In genomic region chr17:76408037-76408849, GRCh38 we compare ENCODE assay signal across 1 cellular context.
TF ChIP-seq lines count a peak whose summit lies in the region.

No MANE protein-coding gene starts in this region.

TF ChIP-seq in HepG2, 621 proteins besides CTCF, POLR2A, EP300 and RAD21 (continued from another document and continues in another):
- TF ChIP-seq ZBTB4 (CRISPR knock-in tag; IDR thresholded peaks at IDR 0.05; ENCODE audit: borderline replicate concordance) (no peak), SIN3A (IDR thresholded peaks at IDR 0.05; ENCODE audit: borderline replicate concordance, low read depth, low read length) (no peak), FOXJ3 (CRISPR knock-in tag; IDR thresholded peaks at IDR 0.05; ENCODE audit: borderline replicate concordance) (peak; percentile 42; the same call in 1 of the 2 replicates), MEIS2 (CRISPR knock-in tag; IDR thresholded peaks at IDR 0.05) (peak; percentile 84; the same call in 1 of the 2 replicates), ZEB1 (IDR thresholded peaks at IDR 0.05; ENCODE audit: insufficient replicate concordance, low read depth) (peak; percentile 71), MYC (CRISPR knock-in tag; IDR thresholded peaks at IDR 0.05; ENCODE audit: borderline replicate concordance) (peak; percentile 15; the same call in 1 of the 2 replicates), SIN3B (IDR thresholded peaks at IDR 0.05; ENCODE audit: low read length) (no peak), ATF6 (CRISPR knock-in tag; conservative IDR thresholded peaks at IDR 0.05) (0 out of 2 replicates have a peak, but pooled peaks have one; percentile 56), TAF1 (CRISPR knock-in tag; IDR thresholded peaks at IDR 0.05) (no peak), TBL1XR1 (IDR thresholded peaks at IDR 0.05; ENCODE audit: borderline replicate concordance, low read length, partially characterized antibody) (peak; percentile 17), MED1 (CRISPR knock-in tag; IDR thresholded peaks at IDR 0.05) (peak; percentile 25; the same call in 1 of the 2 replicates), ETV5 (CRISPR knock-in tag; IDR thresholded peaks at IDR 0.05; ENCODE audit: borderline replicate concordance) (peak; percentile 29; the same call in 1 of the 2 replicates), MXI1 (IDR thresholded peaks at IDR 0.05; ENCODE audit: borderline replicate concordance, low read depth, low read length) (peak; percentile 32; the same call in 1 of the 3 replicates), HMGXB4 (CRISPR knock-in tag; IDR thresholded peaks at IDR 0.05; ENCODE audit: borderline replicate concordance in 1 of 2, low read depth in 1 of 2) (peak; percentile 61 to 74), ZNF12 (CRISPR knock-in tag; IDR thresholded peaks at IDR 0.05) (no peak), ZBTB33 (CRISPR knock-in tag; IDR thresholded peaks at IDR 0.05) (0 out of 2 replicates have a peak, but pooled peaks have one; percentile 28), ZNF614 (CRISPR knock-in tag; IDR thresholded peaks at IDR 0.05; ENCODE audit: borderline replicate concordance) (peak; percentile 47; the same call in 1 of the 2 replicates), KDM2A (CRISPR knock-in tag; IDR thresholded peaks at IDR 0.05; ENCODE audit: borderline replicate concordance, low read depth) (peak; percentile 46; the same call in 1 of the 2 replicates), ZNF333 (CRISPR knock-in tag; IDR thresholded peaks at IDR 0.05; ENCODE audit: borderline replicate concordance) (no peak), HDAC1 (CRISPR knock-in tag; IDR thresholded peaks at IDR 0.05) (peak; percentile 48; the same call in 1 of the 2 replicates), ZFP1 (CRISPR knock-in tag; IDR thresholded peaks at IDR 0.05) (0 out of 2 replicates have a peak, but pooled peaks have one; percentile 51), PHF5A (CRISPR knock-in tag; IDR thresholded peaks at IDR 0.05; ENCODE audit: low read depth, unreplicated experiment) (no peak), SALL2 (CRISPR knock-in tag; IDR thresholded peaks at IDR 0.05) (no peak), ZNF761 (CRISPR knock-in tag; conservative IDR thresholded peaks at IDR 0.05) (0 out of 2 replicates have a peak, but pooled peaks have one; percentile 41), ZNF616 (CRISPR knock-in tag; IDR thresholded peaks at IDR 0.05; ENCODE audit: low read depth) (no peak), IRF1 (CRISPR knock-in tag; IDR thresholded peaks at IDR 0.05; ENCODE audit: low read depth) (no peak), NONO (IDR thresholded peaks at IDR 0.05) (no peak), NONO (CRISPR knock-in tag; conservative IDR thresholded peaks at IDR 0.05) (0 out of 2 replicates have a peak, but pooled peaks have one; percentile 24), MTERF4 (CRISPR knock-in tag; IDR thresholded peaks at IDR 0.05) (no peak), ZBTB25 (CRISPR knock-in tag; IDR thresholded peaks at IDR 0.05) (0 out of 2 replicates have a peak, but pooled peaks have one; percentile 25), ZNF329 (CRISPR knock-in tag; IDR thresholded peaks at IDR 0.05; ENCODE audit: low read depth) (no peak), RFXAP (CRISPR knock-in tag; IDR thresholded peaks at IDR 0.05; ENCODE audit: borderline replicate concordance) (0 out of 2 replicates have a peak, but pooled peaks have one; percentile 51), ERF (CRISPR knock-in tag; IDR thresholded peaks at IDR 0.05) (peak; percentile 70; the same call in 1 of the 2 replicates), ASH2L (IDR thresholded peaks at IDR 0.05; ENCODE audit: insufficient read length, low read depth, low read length) (peak; percentile 40), SMAD3 (CRISPR knock-in tag; IDR thresholded peaks at IDR 0.05) (peak; percentile 56; the same call in 1 of the 2 replicates), ZNF563 (CRISPR knock-in tag; IDR thresholded peaks at IDR 0.05) (no peak), ATF1 (CRISPR knock-in tag; IDR thresholded peaks at IDR 0.05) (no peak; the same call in 1 of the 2 replicates), ZNF646 (CRISPR knock-in tag; IDR thresholded peaks at IDR 0.05) (no peak), GATAD2A (CRISPR knock-in tag; IDR thresholded peaks at IDR 0.05) (peak; percentile 66), SALL1 (CRISPR knock-in tag; IDR thresholded peaks at IDR 0.05) (peak; percentile 53), HNF4G (IDR thresholded peaks at IDR 0.05; ENCODE audit: borderline replicate concordance, low read depth, low read length) (0 out of 2 replicates have a peak, but pooled peaks have one; percentile 7), HNF4G (CRISPR knock-in tag; IDR thresholded peaks at IDR 0.05; ENCODE audit: borderline replicate concordance, low read depth) (no peak)
